In the genomic region with DNA sequence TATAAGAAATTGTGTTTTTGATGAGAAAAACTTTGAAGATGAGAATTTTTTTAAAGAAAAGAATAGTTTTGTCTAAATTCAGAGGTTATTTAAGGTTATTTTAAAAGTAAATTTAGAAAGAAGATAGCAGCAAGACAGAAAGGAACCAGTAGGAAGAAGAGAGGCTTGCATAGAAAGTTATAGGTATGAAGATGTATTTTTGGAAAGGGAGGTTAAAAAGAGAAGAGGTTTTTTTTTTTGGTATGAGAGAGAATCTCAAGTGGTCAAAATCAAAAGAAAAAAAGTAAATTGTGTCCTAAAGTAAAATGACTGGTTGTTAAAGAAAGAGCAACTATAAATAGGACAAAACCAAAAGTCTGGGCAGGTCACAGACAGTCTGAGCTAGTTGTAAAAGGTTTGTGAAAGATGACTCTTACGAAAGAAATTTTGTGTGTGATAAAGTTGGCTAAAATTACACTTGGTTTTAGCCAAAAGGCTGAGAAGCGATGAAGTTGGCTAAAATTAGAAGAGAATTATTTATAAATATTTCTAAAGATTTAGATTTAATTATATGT, we compare ENCODE assay signal across 17 cellular contexts. TPM values are rescaled to one million over a fixed set of nuclear protein-coding genes. Genes with fewer than 3 reads are reported as not detected.
DNase-seq lines count a peak whose midpoint lies in the region; ATAC-seq and TF ChIP-seq lines count a peak whose summit lies in the region.
"Had no signal": no experiment of that assay in that cellular context is flagged by ENCODE, and none has a peak within 500 bp of the region (broad histone marks: within the 10 kb centered on the region; RNA-seq: fewer than 3 reads in every experiment).

No MANE protein-coding gene starts in this region.

- no peak overlapping the region for H3K14ac ChIP-seq in mesenchymal stem cell (ENCODE audit: low read length in 2 of 2)

- H2BK5ac ChIP-seq in mesenchymal stem cell (ENCODE audit: low read depth, low read length, poor library complexity, severe bottlenecking), result no peak overlapping the region

- peak; percentile 26 for DNase-seq in fibroblast of pulmonary artery (ENCODE audit: low read depth)
- no peak for DNase-seq in islet precursor cell
- no peak for DNase-seq in activated CD8-positive, alpha-beta memory T cell treated with anti-CD3 and anti-CD28 coated beads, Interleukin-2, amount 50 U/mL, for 48 hours
- DNase-seq in mesenchymal stem cell, result no peak
- DNase-seq: activated CD4-positive, CD25-positive, alpha-beta regulatory T cell treated with anti-CD3 and anti-CD28 coated beads, Interleukin-2, amount 50 U/mL, for 72 hours; activated naive CD4-positive, alpha-beta T cell treated with anti-CD3 and anti-CD28 coated beads for 36 hours; AML-193; hippocampal formation; midbrain; NCI-H1105; right cardiac atrium; T-helper 2 cell had no signal

- H3K4ac ChIP-seq in mesenchymal stem cell (ENCODE audit: low read depth in 1 of 2, low read length in 2 of 2), result no peak overlapping the region

- TF ChIP-seq CTCF in fibroblast of pulmonary artery (IDR thresholded peaks at IDR 0.05; ENCODE audit: low read length, missing control alignments), result no peak

- WGBS in mesenchymal stem cell, result 91% methylated on average over 1 of the region's 2 CpGs

- H3K27me3 ChIP-seq in mesenchymal stem cell (ENCODE audit: control insufficient read depth in 1 of 2, insufficient read depth in 1 of 2, low read length in 2 of 2), result no peaks in the 10 kb centered on the region
- H3K27me3 ChIP-seq: neutrophil had no signal

- no peaks in the 10 kb centered on the region for H3K79me1 ChIP-seq in mesenchymal stem cell (replicated peaks; ENCODE audit: low read length, poor library complexity, severe bottlenecking)

- no peak overlapping the region for H2AFZ ChIP-seq in mesenchymal stem cell (ENCODE audit: low read depth, low read length)

- no peaks in the 10 kb centered on the region for H3K9me3 ChIP-seq in mesenchymal stem cell (ENCODE audit: control insufficient read depth, low read length)
- H3K9me3 ChIP-seq: neutrophil had no signal

- H3K36me3 ChIP-seq in mesenchymal stem cell (ENCODE audit: control insufficient read depth in 1 of 2, insufficient read depth in 2 of 2, low read depth in 1 of 2, low read length in 2 of 2), result no peaks in the 10 kb centered on the region
- H3K36me3 ChIP-seq: neutrophil had no signal

- no peak overlapping the region for H3K27ac ChIP-seq in mesenchymal stem cell (ENCODE audit: low read length, poor library complexity, severe bottlenecking)
- H3K27ac ChIP-seq: neutrophil had no signal

- H4K91ac ChIP-seq in mesenchymal stem cell (ENCODE audit: low read length), result no peak overlapping the region

- no peak overlapping the region for H3K4me2 ChIP-seq in mesenchymal stem cell (ENCODE audit: low read length, poor library complexity, severe bottlenecking)

- no peak overlapping the region for H2BK15ac ChIP-seq in mesenchymal stem cell (ENCODE audit: low read depth, poor library complexity, severe bottlenecking)

- no peak overlapping the region for H3K23ac ChIP-seq in mesenchymal stem cell (ENCODE audit: low read length in 2 of 2)

- H3K4me3 ChIP-seq in fibroblast of pulmonary artery (replicated peaks; ENCODE audit: low read depth, low read length) (no peak overlapping the region), mesenchymal stem cell (ENCODE audit: insufficient read depth in 1 of 2, low read depth in 1 of 2, low read length in 2 of 2) (no peak overlapping the region)

- H3K18ac ChIP-seq in mesenchymal stem cell (ENCODE audit: low read depth in 1 of 2, low read length in 2 of 2), result no peak overlapping the region

- H2BK120ac ChIP-seq in mesenchymal stem cell (ENCODE audit: low read depth, low read length), result no peak overlapping the region

- H2BK12ac ChIP-seq in mesenchymal stem cell (ENCODE audit: low read length in 2 of 2), result no peak overlapping the region

- ATAC-seq in GM18909 (IDR thresholded peaks at IDR 0.05; ENCODE audit: poor library complexity, unreplicated experiment), result peak; percentile 51
- peak; percentile 67 for ATAC-seq in HG02610 (IDR thresholded peaks at IDR 0.05; ENCODE audit: unreplicated experiment)
- ATAC-seq in HG03575 (IDR thresholded peaks at IDR 0.05; ENCODE audit: extremely low read depth, insufficient number of reproducible peaks, low FRiP score, unreplicated experiment), result peak; percentile 80
- no peak for ATAC-seq in GM21360 (IDR thresholded peaks at IDR 0.05; ENCODE audit: unreplicated experiment)
- ATAC-seq: right cardiac atrium had no signal

- no peak overlapping the region for H4K8ac ChIP-seq in mesenchymal stem cell (ENCODE audit: low read length)

- H3K4me1 ChIP-seq in mesenchymal stem cell (ENCODE audit: control insufficient read depth, insufficient read depth, low read depth, low read length), result no peaks in the 10 kb centered on the region

- no peak overlapping the region for H2AK5ac ChIP-seq in mesenchymal stem cell (ENCODE audit: low read length, severe bottlenecking)

- H3K9ac ChIP-seq in mesenchymal stem cell (ENCODE audit: low read length), result no peak overlapping the region

RNA-seq across cellular contexts. Expression of a gene that starts 16.4 kb away (rescaled TPM):
- 65.4 TPM for polyA plus RNA-seq in mesenchymal stem cell (2013, experiment 1 of 2)
- 61.3 TPM for polyA plus RNA-seq in mesenchymal stem cell (2013, experiment 2 of 2)

RNA-seq across cellular contexts. Expression of a gene that starts 50.1 kb away (rescaled TPM):
- 24.9 TPM for polyA plus RNA-seq in mesenchymal stem cell (2013, experiment 1 of 2)
- 24.7 TPM for polyA plus RNA-seq in mesenchymal stem cell (2013, experiment 2 of 2)
